In the genomic region with DNA sequence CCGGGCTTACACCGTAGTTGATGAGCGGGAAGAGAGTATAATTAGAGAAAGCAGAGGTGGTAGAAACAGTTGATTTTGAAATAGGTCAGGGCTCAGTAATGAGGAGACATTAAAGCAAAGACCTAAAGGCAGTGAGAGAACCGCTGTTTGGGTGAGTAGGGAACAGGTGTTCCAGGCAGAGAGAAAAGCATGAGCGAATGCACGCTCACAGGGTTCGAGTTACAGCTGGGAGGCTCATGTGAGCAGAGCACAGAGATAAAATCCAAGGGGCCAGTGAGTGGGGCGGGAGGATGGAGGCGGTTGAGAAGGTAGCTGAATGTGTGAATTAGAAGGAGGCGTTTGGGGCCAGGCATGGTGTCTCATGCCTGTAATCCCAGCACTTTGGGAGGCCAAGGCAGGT, we compare ENCODE assay signal across 17 cellular contexts. TPM values are rescaled to one million over a fixed set of nuclear protein-coding genes. Genes with fewer than 3 reads are reported as not detected.
DNase-seq lines count a peak whose midpoint lies in the region; ATAC-seq and TF ChIP-seq lines count a peak whose summit lies in the region.
"Had no signal": no experiment of that assay in that cellular context is flagged by ENCODE, and none has a peak within 500 bp of the region (broad histone marks: within the 10 kb centered on the region; RNA-seq: fewer than 3 reads in every experiment).

No MANE protein-coding gene starts in this region.

- peaks cover 21% of the 10 kb centered on the region for H3K36me3 Mint-ChIP-seq in activated naive CD4-positive, alpha-beta T cell treated with anti-CD3 and anti-CD28 coated beads, Interleukin-2, amount 50 U/mL, for 24 hours
- H3K36me3 Mint-ChIP-seq in activated naive CD8-positive, alpha-beta T cell treated with anti-CD3 and anti-CD28 coated beads, Interleukin-2, amount 50 U/mL, for 24 hours (ENCODE audit: low read depth): peaks cover 28% of the 10 kb centered on the region

- DNase-seq in activated naive CD4-positive, alpha-beta T cell (lab: John Stamatoyannopoulos, UW): no peak
- DNase-seq in activated naive CD8-positive, alpha-beta T cell treated with anti-CD3 and anti-CD28 coated beads, Interleukin-2, amount 50 U/mL, for 24 hours: no peak
- DNase-seq in thoracic aorta (ENCODE audit: low spot score) (no peak), NCI-H1694 (lab: John Stamatoyannopoulos, UW) (no peak), GM23248 (no peak)
- DNase-seq: colonic mucosa; erythroblast; nucleus accumbens; stimulated activated CD4-positive, alpha-beta T cell treated with anti-CD3 and anti-CD28 coated beads, Interleukin-4, amount 100 ng/mL, for 1 hour had no signal

- no peak for TF ChIP-seq CTCF in OCI-LY1 (IDR thresholded peaks at IDR 0.05; ENCODE audit: low read length)
- no peak for TF ChIP-seq CTCF in thoracic aorta (IDR thresholded peaks at IDR 0.05)

- peak; percentile 18 for ATAC-seq in activated naive CD8-positive, alpha-beta T cell treated with anti-CD3 and anti-CD28 coated beads, Interleukin-2, amount 50 U/mL, for 24 hours
- peak; percentile 23 for ATAC-seq in thoracic aorta (ENCODE audit: insufficient number of reproducible peaks, low FRiP score, low read depth)
- ATAC-seq in HG03457 (IDR thresholded peaks at IDR 0.05; ENCODE audit: unreplicated experiment): no peak
- ATAC-seq: K562, sciatic nerve had no signal

- no peak overlapping the region for H3K4me3 ChIP-seq in OCI-LY1 (ENCODE audit: low read depth, low read length, poor library complexity, severe bottlenecking)
- H3K4me3 ChIP-seq in thoracic aorta: no peak overlapping the region
- no peak overlapping the region for H3K4me3 ChIP-seq in GM23248
- H3K4me3 ChIP-seq: colonic mucosa, HAP-1, K562 had no signal

- H3F3A ChIP-seq in OCI-LY1 (ENCODE audit: insufficient read depth, low read length): peaks cover 8% of the 10 kb centered on the region
- H3F3A ChIP-seq in GM23248 (ENCODE audit: insufficient read depth): peaks cover 37% of the 10 kb centered on the region

- peak overlapping the region; percentile 23; the same call in 1 of the 2 replicates for H3K9ac ChIP-seq in OCI-LY1 (ENCODE audit: low read length)
- no peak overlapping the region for H3K9ac ChIP-seq in GM23248

- in situ Hi-C loops in GM23248 (cut with MboI): no loop called here

- H3K4me3 Mint-ChIP-seq in activated naive CD4-positive, alpha-beta T cell treated with anti-CD3 and anti-CD28 coated beads, Interleukin-2, amount 50 U/mL, for 24 hours: peak overlapping the region; percentile 74
- peak overlapping the region; percentile 37 for H3K4me3 Mint-ChIP-seq in activated naive CD8-positive, alpha-beta T cell treated with anti-CD3 and anti-CD28 coated beads, Interleukin-2, amount 50 U/mL, for 24 hours

- peaks cover 4% of the 10 kb centered on the region for H3K9me3 Mint-ChIP-seq in activated naive CD4-positive, alpha-beta T cell treated with anti-CD3 and anti-CD28 coated beads, Interleukin-2, amount 50 U/mL, for 24 hours
- H3K9me3 Mint-ChIP-seq in activated naive CD8-positive, alpha-beta T cell treated with anti-CD3 and anti-CD28 coated beads, Interleukin-2, amount 50 U/mL, for 24 hours: no peaks in the 10 kb centered on the region

- H3K4me1 Mint-ChIP-seq in activated naive CD4-positive, alpha-beta T cell treated with anti-CD3 and anti-CD28 coated beads, Interleukin-2, amount 50 U/mL, for 24 hours: peaks cover 76% of the 10 kb centered on the region
- H3K4me1 Mint-ChIP-seq in activated naive CD8-positive, alpha-beta T cell treated with anti-CD3 and anti-CD28 coated beads, Interleukin-2, amount 50 U/mL, for 24 hours: peaks cover 83% of the 10 kb centered on the region

- peak overlapping the region; percentile 96 for H3K27ac ChIP-seq in OCI-LY1 (ENCODE audit: low read depth, low read length, poor library complexity, severe bottlenecking)
- H3K27ac ChIP-seq in thoracic aorta: no peak overlapping the region
- H3K27ac ChIP-seq in GM23248: no peak overlapping the region
- H3K27ac ChIP-seq: colonic mucosa had no signal

- H4K20me1 ChIP-seq in OCI-LY1 (ENCODE audit: insufficient read depth, low read length) (no peaks in the 10 kb centered on the region), GM23248 (ENCODE audit: insufficient read depth) (no peaks in the 10 kb centered on the region)

- peak overlapping the region; percentile 98 for H3K27ac Mint-ChIP-seq in activated naive CD4-positive, alpha-beta T cell treated with anti-CD3 and anti-CD28 coated beads, Interleukin-2, amount 50 U/mL, for 24 hours
- peak overlapping the region; percentile 89 for H3K27ac Mint-ChIP-seq in activated naive CD8-positive, alpha-beta T cell treated with anti-CD3 and anti-CD28 coated beads, Interleukin-2, amount 50 U/mL, for 24 hours

- no peaks in the 10 kb centered on the region for H3K9me2 ChIP-seq in OCI-LY1 (ENCODE audit: low read depth, low read length)
- H3K9me2 ChIP-seq in GM23248 (ENCODE audit: insufficient read depth): no peaks in the 10 kb centered on the region

- peaks cover 57% of the 10 kb centered on the region for H3K79me2 ChIP-seq in OCI-LY1 (ENCODE audit: insufficient read depth, low read length)
- peaks cover 83% of the 10 kb centered on the region for H3K79me2 ChIP-seq in GM23248 (ENCODE audit: insufficient read depth)

- no peaks in the 10 kb centered on the region for H3K27me3 ChIP-seq in OCI-LY1 (ENCODE audit: insufficient read depth, low read length)
- no peaks in the 10 kb centered on the region for H3K27me3 ChIP-seq in thoracic aorta (replicated peaks; ENCODE audit: insufficient read depth)
- no peaks in the 10 kb centered on the region for H3K27me3 ChIP-seq in GM23248 (replicated peaks; ENCODE audit: insufficient read depth)
- H3K27me3 ChIP-seq: colonic mucosa had no signal

- no peaks in the 10 kb centered on the region for H3K27me3 Mint-ChIP-seq in activated naive CD4-positive, alpha-beta T cell treated with anti-CD3 and anti-CD28 coated beads, Interleukin-2, amount 50 U/mL, for 24 hours
- no peaks in the 10 kb centered on the region for H3K27me3 Mint-ChIP-seq in activated naive CD8-positive, alpha-beta T cell treated with anti-CD3 and anti-CD28 coated beads, Interleukin-2, amount 50 U/mL, for 24 hours

- no peaks in the 10 kb centered on the region for H3K9me3 ChIP-seq in OCI-LY1 (ENCODE audit: low read length)
- no peaks in the 10 kb centered on the region for H3K9me3 ChIP-seq in thoracic aorta
- no peaks in the 10 kb centered on the region for H3K9me3 ChIP-seq in GM23248 (ENCODE audit: low read depth)
- H3K9me3 ChIP-seq: colonic mucosa, HAP-1 had no signal

- H3K4me1 ChIP-seq in OCI-LY1 (ENCODE audit: insufficient read depth, low read length, severe bottlenecking) (peaks cover 86% of the 10 kb centered on the region), thoracic aorta (ENCODE audit: control insufficient read depth in 1 of 2, low read depth in 2 of 2) (peaks cover 0 to 2% of the 10 kb centered on the region in 2 donors), GM23248 (ENCODE audit: insufficient read depth) (peaks cover 22% of the 10 kb centered on the region)
- H3K4me1 ChIP-seq: colonic mucosa, HAP-1 had no signal

- 93% methylated on average over 10 of the region's 10 CpGs for WGBS in GM23248 (ENCODE audit: low coverage in 1 of 2, low lambda C conversion rate in 2 of 2, missing lambda C conversion rate in 2 of 2), 2 experiments

- peak overlapping the region; percentile 48; the same call in 1 of the 2 replicates for H3K4me2 ChIP-seq in OCI-LY1 (ENCODE audit: low read length)
- no peak overlapping the region for H3K4me2 ChIP-seq in GM23248 (ENCODE audit: unreplicated experiment)

- H3K36me3 ChIP-seq in OCI-LY1 (ENCODE audit: insufficient read depth, low read length) (peaks cover 32% of the 10 kb centered on the region), thoracic aorta (no peaks in the 10 kb centered on the region), GM23248 (ENCODE audit: low read depth) (0 out of 2 replicates have a peak, but pooled peaks cover 3% of the 10 kb centered on the region)
- H3K36me3 ChIP-seq: colonic mucosa, HAP-1 had no signal

- H2AFZ ChIP-seq in OCI-LY1 (ENCODE audit: low read length) (no peak overlapping the region), GM23248 (no peak overlapping the region)

RNA-seq across cellular contexts. Expression of gene APBB1IP, which starts 39.9 kb away (rescaled TPM):
- total RNA-seq in thoracic aorta: 1 to 10 TPM; 8.4 to 9.2 TPM
- 7.3 and 9.4 TPM in 2 replicates for total RNA-seq in GM23248 (2014; rRNA removed; shearing (Covaris generic))
- 25.0 and 25.1 TPM in 2 replicates for polyA plus RNA-seq in GM23248 (2016; fragmentation: Nextera tagmentation; extraction: Ambion mirVana)
- total RNA-seq: NCI-H460, SK-MEL-5 had no signal
